ENCODE assay signal across 8 cellular contexts in genomic region chr6:129598244-129599187, GRCh38.
DNase-seq lines count a peak whose midpoint lies in the region; ATAC-seq and TF ChIP-seq lines count a peak whose summit lies in the region.

No MANE protein-coding gene starts in this region.

- ATAC-seq in GM19395 (IDR thresholded peaks at IDR 0.05; ENCODE audit: unreplicated experiment) (peak; percentile 74), HG03520 (IDR thresholded peaks at IDR 0.05; ENCODE audit: unreplicated experiment) (peak; percentile 55)

- no peaks in the 10 kb centered on the region for H3K27me3 ChIP-seq in smooth muscle cell (ENCODE audit: low read depth)

- H4K20me1 ChIP-seq in smooth muscle cell (ENCODE audit: low read depth): no peaks in the 10 kb centered on the region

- no peaks in the 10 kb centered on the region for H3K79me2 ChIP-seq in smooth muscle cell (ENCODE audit: low read depth)

- H3K4me2 ChIP-seq in smooth muscle cell: peak overlapping the region; percentile 66

- H2AFZ ChIP-seq in smooth muscle cell (ENCODE audit: low read depth): peak overlapping the region; percentile 5

- H3K36me3 ChIP-seq in smooth muscle cell (ENCODE audit: low read depth): no peaks in the 10 kb centered on the region

- H3K9me3 ChIP-seq in smooth muscle cell (replicated peaks; ENCODE audit: low read depth): no peaks in the 10 kb centered on the region

- H3F3A ChIP-seq in smooth muscle cell (ENCODE audit: low read depth): no peaks in the 10 kb centered on the region

- TF ChIP-seq CTCF in smooth muscle cell (IDR thresholded peaks at IDR 0.05; ENCODE audit: borderline replicate concordance, insufficient read depth, poor library complexity, severe bottlenecking): peak; percentile 79

- DNase-seq in DMS114 treated with DMSO at 0.1 percent for 48 hours (lab: John Stamatoyannopoulos, UW; ENCODE audit: unreplicated experiment): peak; percentile 73
- DNase-seq in NCI-H69 (lab: John Stamatoyannopoulos, UW): peak; percentile 91
- peak; percentile 81 for DNase-seq in astrocyte of the hippocampus (ENCODE audit: low read depth, low spot score)
- DNase-seq in hepatic stellate cell (ENCODE audit: low spot score): peak; percentile 25
- no peak for DNase-seq in smooth muscle cell (lab: John Stamatoyannopoulos, UW; ENCODE audit: unreplicated experiment)
- no peak for DNase-seq in stimulated activated CD8-positive, alpha-beta memory T cell treated with anti-CD3 and anti-CD28 coated beads, Interleukin-4, amount 100 ng/mL, for 48 hours

- WGBS in smooth muscle cell (ENCODE audit: low lambda C conversion rate): 54% methylated on average over 6 of the region's 6 CpGs

- peak overlapping the region; percentile 23 for H3K4me3 ChIP-seq in smooth muscle cell

- no peaks in the 10 kb centered on the region for H3K4me1 ChIP-seq in smooth muscle cell (ENCODE audit: low read depth)

- no peak overlapping the region for H3K9ac ChIP-seq in smooth muscle cell (ENCODE audit: low read depth)

- no peak overlapping the region for H3K27ac ChIP-seq in smooth muscle cell (ENCODE audit: low read depth)

Comparison
In these comparisons a context has a peak if more than half of its experiments do, and no peak if none do; other contexts are left out.
1. DNase-seq: peak in DMS114 treated with DMSO at 0.1 percent for 48 hours (single experiment), NCI-H69 (single experiment), astrocyte of the hippocampus (single experiment) and hepatic stellate cell (single experiment); none in smooth muscle cell (single experiment) and stimulated activated CD8-positive, alpha-beta memory T cell treated with anti-CD3 and anti-CD28 coated beads, Interleukin-4, amount 100 ng/mL, for 48 hours (single experiment).